ENCODE assay signal across 8 cellular contexts in the genomic region with DNA sequence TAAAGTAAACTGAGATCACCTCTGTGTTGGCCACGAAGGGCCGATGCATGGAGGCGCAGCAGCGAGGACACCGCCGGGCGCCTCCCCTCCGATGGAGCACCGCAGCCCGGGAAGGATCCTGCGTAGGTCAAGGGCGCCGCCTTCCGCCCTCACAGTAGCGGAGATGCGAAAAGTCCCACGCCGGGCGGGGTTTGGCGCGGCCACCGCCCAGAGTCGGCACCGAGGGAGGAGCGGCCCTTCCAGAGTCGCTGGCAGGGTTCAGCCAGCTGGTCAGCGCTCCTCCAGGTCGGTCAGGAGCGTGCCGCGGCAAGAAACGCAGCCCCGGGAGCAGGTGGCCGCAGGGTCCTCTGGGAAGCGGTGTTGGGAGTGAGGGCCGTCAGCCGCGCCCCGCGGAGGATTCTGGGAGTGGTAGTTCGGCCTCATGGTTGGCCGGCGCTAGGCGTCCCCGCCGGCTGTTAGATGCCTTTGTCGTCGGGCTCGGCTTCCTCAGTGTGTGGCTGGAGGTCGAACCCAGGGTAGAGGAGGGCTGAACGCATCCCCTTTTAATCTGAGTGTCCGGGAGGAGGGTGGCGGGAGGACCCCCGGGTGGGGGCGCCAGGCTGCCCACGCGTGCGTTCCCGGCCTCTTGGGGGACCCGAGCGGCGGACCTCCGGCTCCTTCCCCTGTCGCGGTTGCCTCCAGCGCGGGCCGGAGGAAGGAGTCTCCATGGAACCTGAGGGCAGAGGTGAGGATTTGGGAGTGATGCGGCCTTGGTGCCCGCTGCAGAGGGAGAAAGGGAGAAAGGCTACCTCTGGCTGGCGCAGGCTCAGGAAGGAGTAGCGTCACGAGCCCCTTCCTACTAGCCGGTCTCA. TPM values are rescaled to one million over a fixed set of nuclear protein-coding genes. Genes with fewer than 3 reads are reported as not detected.
DNase-seq lines count a peak whose midpoint lies in the region; ATAC-seq and TF ChIP-seq lines count a peak whose summit lies in the region.

A gene (plus strand): TSS at position 411 of the 851 bp plus-strand sequence. CDS start 295 bp downstream, at position 706.

- H4K20me1 ChIP-seq in DOHH2 (ENCODE audit: control insufficient read depth, insufficient read depth, low read depth, low read length), result no peaks in the 10 kb centered on the region

- peak within 1 kb of the TSS; percentile 71 for H3K4me2 ChIP-seq in DOHH2 (ENCODE audit: low read length)

- peaks cover 14% of the 10 kb centered on the region for H3K4me1 ChIP-seq in DOHH2 (ENCODE audit: control insufficient read depth, low read length)

- H3K36me3 Mint-ChIP-seq in nephron (ENCODE audit: low read depth), result peaks cover 50% of the 10 kb centered on the region

- H3F3A ChIP-seq in DOHH2 (ENCODE audit: control insufficient read depth, insufficient read depth), result no peaks in the 10 kb centered on the region

- DNase-seq in Jurkat, Clone E6-1 (ENCODE audit: low read depth, low spot score), result peak; percentile 72
- DNase-seq in RKO (ENCODE audit: low spot score) (peak; percentile 92), fibroblast of the aortic adventitia (ENCODE audit: low read depth) (peak; percentile 82)
- peak; percentile 65 for DNase-seq in activated T-helper 9 cell treated with anti-CD3 and anti-CD28 coated beads, Interleukin-2, amount 50 U/mL, for 16 hours (ENCODE audit: low read depth)
- DNase-seq in stimulated activated naive CD8-positive, alpha-beta T cell treated with anti-CD3 and anti-CD28 coated beads, Interleukin-15, Interleukin-2, amounts not matched to agents 100 U/mL and 50 U/mL, for 24 hours, result peak; percentile 86

- peak; percentile 97 for ATAC-seq in GM21619 (IDR thresholded peaks at IDR 0.05; ENCODE audit: unreplicated experiment)
- ATAC-seq in stimulated activated naive CD8-positive, alpha-beta T cell treated with anti-CD3 and anti-CD28 coated beads, Interleukin-15, Interleukin-2, amounts not matched to agents 100 U/mL and 50 U/mL, for 24 hours, result peak; percentile 97

- H3K4me1 Mint-ChIP-seq in nephron, result peaks cover 13% of the 10 kb centered on the region

- H3K36me3 ChIP-seq in DOHH2 (ENCODE audit: control insufficient read depth, low read length), result peaks cover 7% of the 10 kb centered on the region

- H3K4me3 ChIP-seq in DOHH2 (ENCODE audit: low read length), result peak within 1 kb of the TSS; percentile 89
- peak within 1 kb of the TSS; percentile 73 for H3K4me3 ChIP-seq in Jurkat, Clone E6-1 (ENCODE audit: low read length)
- H3K4me3 ChIP-seq in fibroblast of the aortic adventitia (ENCODE audit: low read depth, low read length), result peak within 1 kb of the TSS; percentile 78

- TF ChIP-seq CTCF in DOHH2 (IDR thresholded peaks at IDR 0.05; ENCODE audit: low read depth, low read length, poor library complexity, severe bottlenecking), result peak; percentile 52
- TF ChIP-seq CTCF in fibroblast of the aortic adventitia (IDR thresholded peaks at IDR 0.05; ENCODE audit: insufficient read depth, low read length), result peak; percentile 34
- TF ChIP-seq CTCF in nephron (IDR thresholded peaks at IDR 0.05; ENCODE audit: unreplicated experiment in 3 of 3), result peak; percentile 21 to 56 (median 27)

- H3K4me3 Mint-ChIP-seq in nephron, result peak within 1 kb of the TSS; percentile 94 to 97 (median 94)

- H3K27ac ChIP-seq in DOHH2 (ENCODE audit: low read depth, low read length), result no peak within 1 kb of the TSS

- H3K27me3 ChIP-seq in DOHH2 (ENCODE audit: control insufficient read depth, low read length), result no peaks in the 10 kb centered on the region

- peak within 1 kb of the TSS; percentile 74 to 86 (median 82) for H3K27ac Mint-ChIP-seq in nephron

- peaks cover 36% of the 10 kb centered on the region for H3K9me3 Mint-ChIP-seq in nephron

- H3K9me2 ChIP-seq in DOHH2 (replicated peaks; ENCODE audit: control insufficient read depth, low read length), result no peaks in the 10 kb centered on the region

- peaks cover 10% of the 10 kb centered on the region; the same call in 1 of the 2 replicates for H3K9me3 ChIP-seq in DOHH2 (ENCODE audit: control insufficient read depth, insufficient read depth, low read length)

- no peaks in the 10 kb centered on the region; the same call in 1 of the 2 replicates for H3K79me2 ChIP-seq in DOHH2 (ENCODE audit: control insufficient read depth, low read length)

- H3K27me3 Mint-ChIP-seq in nephron (ENCODE audit: low read depth), result peaks cover 3% of the 10 kb centered on the region

RNA-seq across cellular contexts. Expression of the gene that starts here (rescaled TPM):
- not detected for polyA plus RNA-seq in Jurkat, Clone E6-1 (2012; ENCODE audit: insufficient read depth, insufficient read length)
- 4.9 and 7.3 TPM in 2 replicates for total RNA-seq in fibroblast of the aortic adventitia (ENCODE audit: low replicate concordance)
